In genomic region chr2:96344011-96344410, GRCh38 we compare ENCODE assay signal across 9 cellular contexts. TPM values are rescaled to one million over a fixed set of nuclear protein-coding genes. Genes with fewer than 3 reads are reported as not detected.
DNase-seq lines count a peak whose midpoint lies in the region; ATAC-seq and TF ChIP-seq lines count a peak whose summit lies in the region.
"Had no signal": no experiment of that assay in that cellular context is flagged by ENCODE, and none has a peak within 500 bp of the region (broad histone marks: within the 10 kb centered on the region; RNA-seq: fewer than 3 reads in every experiment).

No MANE protein-coding gene starts in this region.

- no peak overlapping the region for H3K56ac ChIP-seq in H9 (ENCODE audit: insufficient read length, low read depth, low read length)

- DNase-seq in activated T-cell treated with anti-CD3 and anti-CD28 coated beads, Interleukin-2, amount 50 U/mL, for 72 hours, result peak; percentile 43 to 64
- peak; percentile 23 to 41 for DNase-seq in stimulated activated CD4-positive, alpha-beta T cell treated with anti-CD3 and anti-CD28 coated beads, Interleukin-2, amount 100 ng/mL, for 24 hours
- no peak for DNase-seq in 8988T
- DNase-seq in H9, result no peak
- DNase-seq in HCEC 1CT, result no peak
- DNase-seq in WTC11 (ENCODE audit: low spot score), result no peak

- no peak overlapping the region for H2AK5ac ChIP-seq in H9 (ENCODE audit: insufficient read length, low read length)

- POLR2A ChIA-PET in WTC11 (lab: Charles Lee), result no interaction called here

- no peak overlapping the region for H3T11ph ChIP-seq in H9 (ENCODE audit: low read length)

- no peaks in the 10 kb centered on the region for H3K4me1 ChIP-seq in H9 (ENCODE audit: insufficient read depth, low read length)

- H3K27ac ChIP-seq in H9 (ENCODE audit: insufficient read length, low read depth, low read length), result no peak overlapping the region

- TF ChIP-seq CTCF in H9 (conservative IDR thresholded peaks at IDR 0.05), result no peak
- no peak for TF ChIP-seq CTCF in WTC11 (IDR thresholded peaks at IDR 0.05)

- H3K79me2 ChIP-seq in H9 (ENCODE audit: insufficient read depth, low read length), result no peaks in the 10 kb centered on the region; the same call in 1 of the 2 replicates

- H3K27ac Mint-ChIP-seq in activated T-cell treated with anti-CD3 and anti-CD28 coated beads, Interleukin-2, amount 50 U/mL, for 72 hours, result peak overlapping the region; percentile 88
- no peak overlapping the region for H3K27ac Mint-ChIP-seq in H9
- H3K27ac Mint-ChIP-seq in WTC11, result no peak overlapping the region

- H3K36me3 Mint-ChIP-seq in activated T-cell treated with anti-CD3 and anti-CD28 coated beads, Interleukin-2, amount 50 U/mL, for 72 hours (ENCODE audit: insufficient read depth in 2 of 2), result peaks cover 36 to 75% of the 10 kb centered on the region in 2 donors
- peaks cover 49 to 82% (median 81%) of the 10 kb centered on the region in 3 experiments for H3K36me3 Mint-ChIP-seq in H9 (ENCODE audit: insufficient read depth in 1 of 3, low read depth in 3 of 3)
- peaks cover 64% of the 10 kb centered on the region for H3K36me3 Mint-ChIP-seq in WTC11

- H3K4me3 Mint-ChIP-seq in activated T-cell treated with anti-CD3 and anti-CD28 coated beads, Interleukin-2, amount 50 U/mL, for 72 hours, result peak overlapping the region; percentile 40 to 96
- no peak overlapping the region for H3K4me3 Mint-ChIP-seq in H9
- H3K4me3 Mint-ChIP-seq in WTC11, result no peak overlapping the region

- no CpG with 5 or more reads among the region's 5 CpGs for WGBS in H9 (ENCODE audit: extremely low coverage, insufficient read length, low lambda C conversion rate)

- H4K5ac ChIP-seq in H9 (ENCODE audit: insufficient read length, low read depth, low read length), result no peak overlapping the region

- no peaks in the 10 kb centered on the region for H3K27me3 ChIP-seq in H9 (ENCODE audit: insufficient read depth, low read length)

- no peak overlapping the region for H2BK5ac ChIP-seq in H9 (ENCODE audit: insufficient read length, low read length)

- no peaks in the 10 kb centered on the region for H3K9me3 ChIP-seq in H9 (ENCODE audit: control insufficient read depth, low read depth, low read length)

- H3K23ac ChIP-seq in H9 (ENCODE audit: insufficient read length, low read depth, low read length), result no peak overlapping the region

- no peak overlapping the region for H2BK20ac ChIP-seq in H9 (ENCODE audit: low read depth, low read length, poor library complexity, severe bottlenecking)

- no peak overlapping the region for H4K91ac ChIP-seq in H9 (ENCODE audit: insufficient read length, low read depth, low read length)

- no peak overlapping the region for H2BK15ac ChIP-seq in H9 (ENCODE audit: low read depth, low read length)

- H3K27me3 Mint-ChIP-seq in activated T-cell treated with anti-CD3 and anti-CD28 coated beads, Interleukin-2, amount 50 U/mL, for 72 hours (ENCODE audit: low read depth), result no peaks in the 10 kb centered on the region
- H3K27me3 Mint-ChIP-seq in H9 (ENCODE audit: low read depth) (no peaks in the 10 kb centered on the region), WTC11 (ENCODE audit: low read depth) (no peaks in the 10 kb centered on the region)

- H3K9ac ChIP-seq in H9 (ENCODE audit: extremely low read depth, insufficient read length, low read length), result no peak overlapping the region

- H3K4me2 ChIP-seq in H9 (ENCODE audit: insufficient read depth, insufficient read length, low read length), result no peak overlapping the region

- no peak overlapping the region for H3K14ac ChIP-seq in H9 (ENCODE audit: insufficient read depth, low read length)

- H3K18ac ChIP-seq in H9 (ENCODE audit: insufficient read length, low read depth, low read length), result no peak overlapping the region

- ATAC-seq in GM19395 (IDR thresholded peaks at IDR 0.05; ENCODE audit: unreplicated experiment) (peak; percentile 89), HG03103 (IDR thresholded peaks at IDR 0.05; ENCODE audit: low read depth, unreplicated experiment) (peak; percentile 77), WTC11 (no peak)
- peak; percentile 63 to 79 for ATAC-seq in activated T-cell treated with anti-CD3 and anti-CD28 coated beads, Interleukin-2, amount 50 U/mL, for 72 hours (replicated peaks in 1 of 2)
- ATAC-seq: K562 had no signal

- no peak overlapping the region for H3K4ac ChIP-seq in H9 (ENCODE audit: low read depth, low read length)

- H3K23me2 ChIP-seq in H9 (ENCODE audit: insufficient read length, low read depth, low read length, poor library complexity, severe bottlenecking), result no peaks in the 10 kb centered on the region

- H4K20me1 ChIP-seq in H9 (ENCODE audit: control insufficient read depth, insufficient read depth, insufficient read length), result no peaks in the 10 kb centered on the region

- H3K9me3 Mint-ChIP-seq in activated T-cell treated with anti-CD3 and anti-CD28 coated beads, Interleukin-2, amount 50 U/mL, for 72 hours, result no peaks in the 10 kb centered on the region
- H3K9me3 Mint-ChIP-seq in H9, result no peaks in the 10 kb centered on the region
- no peaks in the 10 kb centered on the region for H3K9me3 Mint-ChIP-seq in WTC11

- H4K8ac ChIP-seq in H9 (replicated peaks; ENCODE audit: insufficient read length, low read depth, low read length), result no peak overlapping the region

- H3K79me1 ChIP-seq in H9 (ENCODE audit: insufficient read depth, low read depth, low read length, poor library complexity, severe bottlenecking), result no peaks in the 10 kb centered on the region

- no peak overlapping the region for H2BK12ac ChIP-seq in H9 (ENCODE audit: insufficient read length, low read depth, low read length)

- H3K4me1 Mint-ChIP-seq in activated T-cell treated with anti-CD3 and anti-CD28 coated beads, Interleukin-2, amount 50 U/mL, for 72 hours (ENCODE audit: low read depth), result peaks cover 60% of the 10 kb centered on the region
- H3K4me1 Mint-ChIP-seq in H9, result no peaks in the 10 kb centered on the region
- H3K4me1 Mint-ChIP-seq in WTC11, result no peaks in the 10 kb centered on the region

- H2AFZ ChIP-seq in H9 (ENCODE audit: low read length), result no peak overlapping the region

- no peak overlapping the region for H2BK120ac ChIP-seq in H9 (ENCODE audit: low read depth, low read length, poor library complexity, severe bottlenecking)

- CTCF ChIA-PET in WTC11 (lab: Charles Lee), result interaction anchor here (1.9 kb wide), 1 partner anchor 41 kb away, joined by 4 read pairs; no protein-coding TSS in a partner anchor

TF ChIP-seq in WTC11, 78 proteins besides CTCF, POLR2A, EP300 and RAD21:
- TF ChIP-seq SP1 (CRISPR knock-in tag; conservative IDR thresholded peaks at IDR 0.05) (no peak), KAT7 (CRISPR knock-in tag; IDR thresholded peaks at IDR 0.05; ENCODE audit: borderline replicate concordance) (no peak), TP53 (CRISPR knock-in tag; IDR thresholded peaks at IDR 0.05) (no peak), GRHL2 (CRISPR knock-in tag; IDR thresholded peaks at IDR 0.05; ENCODE audit: insufficient replicate concordance, severe bottlenecking) (no peak)
TF ChIP-seq in WTC11: peak in this region for 0.

RNA-seq across cellular contexts. Expression of gene NCAPH, which starts 8.4 kb away (rescaled TPM):
- total RNA-seq in activated T-cell treated with anti-CD3 and anti-CD28 coated beads, Interleukin-2, amount 50 U/mL, for 72 hours, result 10 to 100 TPM; 82.2 to 86.2 TPM
- total RNA-seq in H9 (2021) (52.9 and 55.8 TPM in 2 replicates), WTC11 (2021) (46.7 to 51.9 TPM (median 48.1 TPM) in 3 replicates)

RNA-seq across cellular contexts. Expression of gene ITPRIPL1, which starts 18.9 kb away (rescaled TPM):
- total RNA-seq in activated T-cell treated with anti-CD3 and anti-CD28 coated beads, Interleukin-2, amount 50 U/mL, for 72 hours, result 10 to 100 TPM; 28.0 to 31.4 TPM
- total RNA-seq in H9 (2021) (16.1 and 16.3 TPM in 2 replicates), WTC11 (2021) (11.7 to 17.3 TPM (median 13.7 TPM) in 3 replicates)

RNA-seq across cellular contexts. Expression of gene SNRNP200, which starts 38.7 kb away (rescaled TPM):
- 100 to 1,000 TPM; 188 to 228 TPM for total RNA-seq in activated T-cell treated with anti-CD3 and anti-CD28 coated beads, Interleukin-2, amount 50 U/mL, for 72 hours
- total RNA-seq in H9 (2021), result 215 and 218 TPM in 2 replicates
- 194 to 226 TPM (median 201 TPM) in 3 replicates for total RNA-seq in WTC11 (2021)

Comparison
In these comparisons a context has a peak if more than half of its experiments do, and no peak if none do; other contexts are left out.
1. DNase-seq: peak in activated T-cell treated with anti-CD3 and anti-CD28 coated beads, Interleukin-2, amount 50 U/mL, for 72 hours (2 of 2) and stimulated activated CD4-positive, alpha-beta T cell treated with anti-CD3 and anti-CD28 coated beads, Interleukin-2, amount 100 ng/mL, for 24 hours (2 of 2); none in 8988T (single experiment), H9 (single experiment), HCEC 1CT (single experiment) and WTC11 (single experiment).
2. H3K4me3 Mint-ChIP-seq: peak in activated T-cell treated with anti-CD3 and anti-CD28 coated beads, Interleukin-2, amount 50 U/mL, for 72 hours (2 of 2); none in H9 (0 of 2) and WTC11 (single experiment).